In genomic region chr9:134879664-134880483, GRCh38 we compare ENCODE assay signal across 1 cellular context.
TF ChIP-seq lines count a peak whose summit lies in the region.

No MANE protein-coding gene starts in this region.

TF ChIP-seq in HepG2, 621 proteins besides CTCF, POLR2A, EP300 and RAD21:
- no peak for TF ChIP-seq DR1 (CRISPR knock-in tag; IDR thresholded peaks at IDR 0.05)
